35 cellular contexts compared by ENCODE assay signal in genomic region chr12:93937812-93938211, GRCh38.
A peak's percentile ranks its signal among the peaks of the same experiment; 100 is the strongest.
DNase-seq lines count a peak whose midpoint lies in the region; ATAC-seq, FAIRE-seq and TF ChIP-seq lines count a peak whose summit lies in the region.
"Had no signal": no experiment of that assay in that cellular context is flagged by ENCODE, and none has a peak within 500 bp of the region (broad histone marks: within the 10 kb centered on the region; RNA-seq: fewer than 3 reads in every experiment).

No MANE protein-coding gene starts in this region.

- H2AFZ ChIP-seq in K562 (ENCODE audit: low read depth, low read length) = no peak overlapping the region

- POLR2A ChIA-PET in HEK293 (lab: Yijun Ruan, JAX) = no interaction called here
- POLR2A ChIA-PET in K562 (lab: Yijun Ruan, JAX) = interaction anchor here (0.6 kb wide), 1 partner anchor 186 kb away, joined by 5 read pairs; no protein-coding TSS in a partner anchor

- H3K9me1 ChIP-seq in K562 (ENCODE audit: control insufficient read depth, insufficient read depth, low read length) = no peaks in the 10 kb centered on the region

- no peak for ATAC-seq in K562
- no peak for ATAC-seq in GM18511 (IDR thresholded peaks at IDR 0.05; ENCODE audit: unreplicated experiment)
- ATAC-seq: A549; CD8-positive, alpha-beta T cell had no signal

- TF ChIP-seq RAD21 in K562 (CRISPR knock-in tag; conservative IDR thresholded peaks at IDR 0.05 in 1 of 2, IDR thresholded peaks at IDR 0.05 in 1 of 2) = no peak

- TF ChIP-seq CTCF in HEK293 (tag by site-specific recombination; IDR thresholded peaks at IDR 0.05) (no peak), K562 (IDR thresholded peaks at IDR 0.05 in 2 of 3, conservative IDR thresholded peaks at IDR 0.05 in 1 of 3; ENCODE audit: insufficient read depth in 2 of 3, low read depth in 1 of 3, low read length in 3 of 3) (no peak)

- H3K9me3 Mint-ChIP-seq in activated T-cell treated with anti-CD3 and anti-CD28 coated beads, Interleukin-2, amount 50 U/mL, for 24 hours = no peaks in the 10 kb centered on the region

- no peak for TF ChIP-seq POLR2A in K562 (conservative IDR thresholded peaks at IDR 0.05)

- intact Hi-C loops in K562 (cut with micrococcal nuclease) = no loop called here

- BruUV-seq in K562 (replicated peaks; lab: Mats Ljungman, UMichigan) = no TSS peak

- in situ Hi-C loops in K562 (cut with MboI) = no loop called here

- no peaks in the 10 kb centered on the region for H3K27me3 ChIP-seq in K562 (ENCODE audit: control insufficient read depth in 2 of 2, insufficient read depth in 2 of 2, low read length in 2 of 2)
- H3K27me3 ChIP-seq: BE2C; BLaER1; BLaER1 treated with 17β-estradiol and CSF1 and Interleukin-3, amounts not matched to agents 10 nM and 100 nM had no signal

- no peaks in the 10 kb centered on the region for H3K36me3 Mint-ChIP-seq in activated T-cell treated with anti-CD3 and anti-CD28 coated beads, Interleukin-2, amount 50 U/mL, for 24 hours (ENCODE audit: low read depth)
- H3K36me3 Mint-ChIP-seq: CD14-positive monocyte; CD8-positive, alpha-beta T cell had no signal

- H3K4me1 Mint-ChIP-seq in activated T-cell treated with anti-CD3 and anti-CD28 coated beads, Interleukin-2, amount 50 U/mL, for 24 hours (ENCODE audit: low read depth) = no peaks in the 10 kb centered on the region
- H3K4me1 Mint-ChIP-seq: B cell; CD14-positive monocyte; CD4-positive, alpha-beta memory T cell; CD8-positive, alpha-beta memory T cell had no signal

- peak; percentile 45 for DNase-seq in OCI-M1 (lab: John Stamatoyannopoulos, UW)
- DNase-seq in K562 (ENCODE audit: extremely low read depth in 1 of 4, low spot score in 3 of 4) = no peak
- no peak for DNase-seq in Ammon's horn (ENCODE audit: low spot score)
- DNase-seq in activated T-cell treated with anti-CD3 and anti-CD28 coated beads, Interleukin-2, amount 50 U/mL, for 24 hours = no peak
- DNase-seq: 8988T; ACHN; AML-193; BE2C; C1 segment of cervical spinal cord; Caco-2; Calu3; CD4-positive, alpha-beta memory T cell; CD4-positive, alpha-beta T cell; CD4-positive, CD25-positive, alpha-beta regulatory T cell; CD8-positive, alpha-beta memory T cell; CD8-positive, alpha-beta T cell; COR-L47; DMS 273 treated with DMSO at 0.1 percent for 48 hours; DMS153; DMS53; DMS79; DMS79 treated with DMSO at 0.1 percent for 48 hours; DND-41; EL had no signal

- H3K4me3 ChIP-seq in HEK293 (ENCODE audit: low read depth, low read length) (no peak overlapping the region), K562 (no peak overlapping the region)
- H3K4me3 ChIP-seq: A549; BLaER1; BLaER1 treated with 17β-estradiol and CSF1 and Interleukin-3, amounts not matched to agents 10 nM and 100 nM had no signal

- CTCF ChIA-PET in HEK293 (lab: Yijun Ruan, JAX) (no interaction called here), K562 (lab: Yijun Ruan, JAX; ENCODE audit: low intra/inter-chr PET ratio) (no interaction called here)

- no peak overlapping the region for H3K27ac Mint-ChIP-seq in activated T-cell treated with anti-CD3 and anti-CD28 coated beads, Interleukin-2, amount 50 U/mL, for 24 hours
- H3K27ac Mint-ChIP-seq: B cell; CD14-positive monocyte; CD4-positive, alpha-beta memory T cell; CD4-positive, alpha-beta T cell; CD4-positive, CD25-positive, alpha-beta regulatory T cell; CD8-positive, alpha-beta memory T cell; CD8-positive, alpha-beta T cell had no signal

- H3K27ac ChIP-seq in HEK293 (ENCODE audit: extremely low read depth, low read depth, low read length) (no peak overlapping the region), K562 (ENCODE audit: extremely low read depth, low read depth, low read length) (no peak overlapping the region)
- H3K27ac ChIP-seq: 22Rv1; A549; BLaER1; BLaER1 treated with 17β-estradiol and CSF1 and Interleukin-3, amounts not matched to agents 10 nM and 100 nM; C4-2B had no signal

- TF ChIP-seq EP300 in K562 (IDR thresholded peaks at IDR 0.05; ENCODE audit: low read length) = no peak

- peak overlapping the region; percentile 44; the same call in 1 of the 2 replicates for H3K4me2 ChIP-seq in K562 (ENCODE audit: insufficient read depth, low read length)
- H3K4me2 ChIP-seq: A549; BLaER1; BLaER1 treated with 17β-estradiol and CSF1 and Interleukin-3, amounts not matched to agents 10 nM and 100 nM had no signal

- H3K27me3 Mint-ChIP-seq in activated T-cell treated with anti-CD3 and anti-CD28 coated beads, Interleukin-2, amount 50 U/mL, for 24 hours = no peaks in the 10 kb centered on the region
- H3K27me3 Mint-ChIP-seq: CD4-positive, alpha-beta T cell; CD4-positive, CD25-positive, alpha-beta regulatory T cell had no signal

- no peak overlapping the region for H3K9ac ChIP-seq in K562 (ENCODE audit: insufficient read depth in 1 of 2, low read depth in 2 of 2, low read length in 2 of 2)
- H3K9ac ChIP-seq: BLaER1; BLaER1 treated with 17β-estradiol and CSF1 and Interleukin-3, amounts not matched to agents 10 nM and 100 nM had no signal

- H3K4me3 Mint-ChIP-seq in activated T-cell treated with anti-CD3 and anti-CD28 coated beads, Interleukin-2, amount 50 U/mL, for 24 hours = no peak overlapping the region
- H3K4me3 Mint-ChIP-seq: B cell; CD14-positive monocyte; CD4-positive, alpha-beta T cell; CD4-positive, CD25-positive, alpha-beta regulatory T cell; CD8-positive, alpha-beta memory T cell; CD8-positive, alpha-beta T cell had no signal

- H3K36me3 ChIP-seq in HEK293 (ENCODE audit: control insufficient read depth in 2 of 2, insufficient read depth in 1 of 2, low read length in 2 of 2) (no peaks in the 10 kb centered on the region), K562 (ENCODE audit: control insufficient read depth, insufficient read depth, low read length) (no peaks in the 10 kb centered on the region)
- H3K36me3 ChIP-seq: BE2C; BLaER1; BLaER1 treated with 17β-estradiol and CSF1 and Interleukin-3, amounts not matched to agents 10 nM and 100 nM had no signal

- H4K20me1 ChIP-seq in K562 (replicated peaks; ENCODE audit: control insufficient read depth, insufficient read depth, low read length) = no peaks in the 10 kb centered on the region
- H4K20me1 ChIP-seq: BLaER1; BLaER1 treated with 17β-estradiol and CSF1 and Interleukin-3, amounts not matched to agents 10 nM and 100 nM had no signal

- H3K9me3 ChIP-seq in HEK293 (ENCODE audit: control insufficient read depth, insufficient read depth, low read depth, low read length) = no peaks in the 10 kb centered on the region
- H3K9me3 ChIP-seq in K562 (replicated peaks; ENCODE audit: control insufficient read depth, insufficient read depth, low read depth, low read length) = peaks cover 11% of the 10 kb centered on the region
- H3K9me3 ChIP-seq: BE2C had no signal

- no peaks in the 10 kb centered on the region for H3K4me1 ChIP-seq in HEK293 (ENCODE audit: control insufficient read depth, insufficient read depth, low read length)
- peaks cover 0 to 24% of the 10 kb centered on the region in 2 experiments; a peak in 3 of 5 replicates for H3K4me1 ChIP-seq in K562 (replicated peaks in 1 of 2; ENCODE audit: control insufficient read depth in 2 of 2, insufficient read depth in 2 of 2, low read length in 2 of 2)
- H3K4me1 ChIP-seq: A549; BE2C; BLaER1; BLaER1 treated with 17β-estradiol and CSF1 and Interleukin-3, amounts not matched to agents 10 nM and 100 nM had no signal

- WGBS in K562 (ENCODE audit: insufficient coverage, low coverage, missing lambda C conversion rate) = 22% methylated on average over 7 of the region's 7 CpGs

- FAIRE-seq in K562 (lab: Jason Lieb, UNC) = no peak
- FAIRE-seq: A204.1, A549, D721Med had no signal

- H3K79me2 ChIP-seq in K562 (ENCODE audit: control insufficient read depth, insufficient read depth, low read length) = no peaks in the 10 kb centered on the region

TF ChIP-seq in HEK293, 187 proteins besides CTCF, POLR2A, EP300 and RAD21:
- TF ChIP-seq ZNF26 (tag by site-specific recombination; IDR thresholded peaks at IDR 0.05) (peak; percentile 47; the same call in 1 of the 2 replicates), ZNF560 (tag by site-specific recombination; IDR thresholded peaks at IDR 0.05; ENCODE audit: borderline replicate concordance) (no peak), BCL11A (tag by site-specific recombination; IDR thresholded peaks at IDR 0.05; ENCODE audit: low read depth) (no peak), ZNF558 (tag by site-specific recombination; IDR thresholded peaks at IDR 0.05) (no peak)

TF ChIP-seq in K562, 482 proteins besides CTCF, POLR2A, EP300 and RAD21 (continues in another document):
- TF ChIP-seq ADNP (tag; IDR thresholded peaks at IDR 0.05) (peak; percentile 66; the same call in 1 of the 2 replicates), ZBTB9 (CRISPR knock-in tag; IDR thresholded peaks at IDR 0.05) (0 out of 2 replicates have a peak, but pooled peaks have one; percentile 13), MEF2D (tag; conservative IDR thresholded peaks at IDR 0.05; ENCODE audit: low read depth) (0 out of 2 replicates have a peak, but pooled peaks have one; percentile 9), TAF7 (tag; IDR thresholded peaks at IDR 0.05) (no peak), CEBPB (tag; IDR thresholded peaks at IDR 0.05) (peak; percentile 86), SOX6 (IDR thresholded peaks at IDR 0.05) (peak; percentile 7; the same call in 1 of the 2 replicates), ZNF740 (CRISPR knock-in tag; IDR thresholded peaks at IDR 0.05) (no peak), ZNF740 (tag; IDR thresholded peaks at IDR 0.05) (peak in 1 of 2 experiments; percentile 66; a peak in 1 of 4 replicates), CGGBP1 (CRISPR knock-in tag; IDR thresholded peaks at IDR 0.05) (no peak)

Comparison
In these comparisons a context has a peak if more than half of its experiments do, and no peak if none do; other contexts are left out.
1. Of the 44 proteins assayed by ChIP-seq in both K562 and HEK293: peak only in K562: PATZ1; only in HEK293: none; in both: none; in neither: 43.